ENCODE assay signal across 8 cellular contexts in the genomic region with DNA sequence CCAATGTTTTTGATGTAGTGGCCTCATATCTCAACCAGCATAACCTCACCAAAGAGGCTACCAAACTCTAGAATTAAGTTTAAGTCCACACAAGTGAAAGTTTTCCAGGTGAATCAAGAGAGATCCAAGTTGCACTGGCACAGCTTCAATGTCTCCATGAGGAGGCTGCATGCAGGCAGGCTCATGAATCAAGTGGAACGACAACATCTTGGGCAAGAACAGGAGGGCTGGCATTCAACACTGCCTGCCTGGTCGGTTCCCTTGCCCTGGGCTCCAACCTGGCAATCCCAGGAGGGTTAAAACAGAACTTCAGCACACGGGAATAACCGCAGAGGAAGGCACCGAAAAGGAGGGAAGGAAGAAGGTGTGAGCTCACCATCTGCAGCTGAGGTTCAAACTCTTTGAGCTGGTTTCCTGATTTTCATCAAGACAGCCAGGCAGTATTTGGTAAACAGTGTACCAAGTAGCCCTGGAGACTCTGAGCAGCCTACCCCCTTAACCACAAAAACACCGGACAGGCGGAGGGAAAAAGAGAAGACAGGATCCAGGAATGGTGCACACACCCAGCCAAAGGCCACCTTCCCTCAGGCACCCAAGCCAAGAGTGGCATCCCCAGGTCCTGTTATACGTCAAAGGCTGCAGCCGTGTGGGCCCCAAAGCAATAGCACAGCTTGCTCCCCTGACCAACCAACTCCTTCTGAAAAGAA. TPM values are rescaled to one million over a fixed set of nuclear protein-coding genes. Genes with fewer than 3 reads are reported as not detected.
DNase-seq lines count a peak whose midpoint lies in the region; ATAC-seq, FAIRE-seq and TF ChIP-seq lines count a peak whose summit lies in the region.

No MANE protein-coding gene starts in this region.

- H3K36me3 Mint-ChIP-seq in neural progenitor cell, result no peaks in the 10 kb centered on the region

- H3K9me2 ChIP-seq in MM.1S (replicated peaks; ENCODE audit: insufficient read depth, low read length), result no peaks in the 10 kb centered on the region

- H3F3A ChIP-seq in MM.1S (ENCODE audit: insufficient read depth, low read length) (no peaks in the 10 kb centered on the region), neural progenitor cell (ENCODE audit: low read depth) (peaks cover 17% of the 10 kb centered on the region)

- H3K27me3 Mint-ChIP-seq in neural progenitor cell (ENCODE audit: insufficient read depth, low read depth), result peaks cover 8% of the 10 kb centered on the region

- H3K4me3 Mint-ChIP-seq in neural progenitor cell, result peak overlapping the region; percentile 95

- H3K79me2 ChIP-seq in MM.1S (ENCODE audit: low read length), result peaks cover 41% of the 10 kb centered on the region
- H3K79me2 ChIP-seq in neural progenitor cell (ENCODE audit: low read depth), result peaks cover 59% of the 10 kb centered on the region

- H3K27me3 ChIP-seq in MM.1S (replicated peaks; ENCODE audit: insufficient read depth, low read length) (no peaks in the 10 kb centered on the region; the same call in 1 of the 2 replicates), duodenal mucosa (ENCODE audit: control insufficient read depth in 1 of 2, insufficient read depth in 2 of 2, low read length in 2 of 2) (no peaks in the 10 kb centered on the region), neural progenitor cell (peaks cover 8% of the 10 kb centered on the region)

- no peak overlapping the region for H3K27ac Mint-ChIP-seq in neural progenitor cell

- TF ChIP-seq CTCF in MM.1S (IDR thresholded peaks at IDR 0.05; ENCODE audit: low read length) (no peak), neural progenitor cell (IDR thresholded peaks at IDR 0.05) (no peak)

- H2AFZ ChIP-seq in MM.1S (ENCODE audit: low read length), result no peak overlapping the region
- no peak overlapping the region for H2AFZ ChIP-seq in neural progenitor cell (replicated peaks)

- H3K27ac ChIP-seq in MM.1S (ENCODE audit: low read length), result no peak overlapping the region
- no peak overlapping the region for H3K27ac ChIP-seq in duodenal mucosa (ENCODE audit: low read depth, low read length)
- H3K27ac ChIP-seq in neural progenitor cell, result no peak overlapping the region

- no peak for ATAC-seq in GM18511 (IDR thresholded peaks at IDR 0.05; ENCODE audit: unreplicated experiment)

- no peaks in the 10 kb centered on the region for H3K9me3 Mint-ChIP-seq in neural progenitor cell

- H3K9ac ChIP-seq in MM.1S (ENCODE audit: low read length) (no peak overlapping the region), duodenal mucosa (ENCODE audit: low read depth in 1 of 2, low read length in 2 of 2) (peak overlapping the region; percentile 70), neural progenitor cell (peak overlapping the region; percentile 21)

- no peaks in the 10 kb centered on the region for H3K9me3 ChIP-seq in MM.1S (replicated peaks; ENCODE audit: insufficient read depth, low read length)
- H3K9me3 ChIP-seq in duodenal mucosa (ENCODE audit: control insufficient read depth in 1 of 2, low read length in 2 of 2), result no peaks in the 10 kb centered on the region
- H3K9me3 ChIP-seq in neural progenitor cell (ENCODE audit: low read depth), result no peaks in the 10 kb centered on the region

- H3K36me3 ChIP-seq in MM.1S (replicated peaks; ENCODE audit: insufficient read depth, low read length) (no peaks in the 10 kb centered on the region), duodenal mucosa (ENCODE audit: control insufficient read depth in 1 of 2, insufficient read depth in 2 of 2, low read length in 2 of 2) (no peaks in the 10 kb centered on the region), neural progenitor cell (no peaks in the 10 kb centered on the region)

- H3K4me1 ChIP-seq in MM.1S (ENCODE audit: low read length) (0 out of 2 replicates have a peak, but pooled peaks cover 4% of the 10 kb centered on the region), duodenal mucosa (ENCODE audit: control insufficient read depth in 1 of 2, insufficient read depth in 2 of 2, low read length in 2 of 2) (peaks cover 28 to 35% of the 10 kb centered on the region in 2 donors), neural progenitor cell (peaks cover 8% of the 10 kb centered on the region)

- peaks cover 28% of the 10 kb centered on the region for H3K4me1 Mint-ChIP-seq in neural progenitor cell

- H3K4me2 ChIP-seq in MM.1S (ENCODE audit: low read depth, low read length), result peak overlapping the region; percentile 86; the same call in 1 of the 2 replicates
- H3K4me2 ChIP-seq in neural progenitor cell, result peak overlapping the region; percentile 78

- no peak for FAIRE-seq in frontal cortex (lab: Jason Lieb, UNC)

- DNase-seq in COLO668 (lab: John Stamatoyannopoulos, UW; ENCODE audit: unreplicated experiment), result peak; percentile 26
- no peak for DNase-seq in MM.1S
- DNase-seq in neural progenitor cell (ENCODE audit: low spot score), result no peak
- no peak for DNase-seq in frontal cortex (ENCODE audit: low spot score in 2 of 2)
- DNase-seq in NCI-H82 treated with DMSO at 0.1 percent for 48 hours (lab: John Stamatoyannopoulos, UW; ENCODE audit: unreplicated experiment), result no peak
- DNase-seq in DMS153 treated with DMSO at 0.1 percent for 48 hours (lab: John Stamatoyannopoulos, UW; ENCODE audit: unreplicated experiment), result no peak

- peak overlapping the region; percentile 86 for H3K4me3 ChIP-seq in MM.1S (ENCODE audit: low read length)
- peak overlapping the region; percentile 81 to 92 for H3K4me3 ChIP-seq in duodenal mucosa (ENCODE audit: low read depth in 1 of 2, low read length in 2 of 2)
- H3K4me3 ChIP-seq in neural progenitor cell, result peak overlapping the region; percentile 86

- H4K20me1 ChIP-seq in MM.1S (ENCODE audit: insufficient read depth, low read length), result no peaks in the 10 kb centered on the region
- peaks cover 45% of the 10 kb centered on the region for H4K20me1 ChIP-seq in neural progenitor cell (ENCODE audit: low read depth)

RNA-seq across cellular contexts. Expression of gene PACSIN2, which starts 1.4 kb away (rescaled TPM):
- total RNA-seq in neural progenitor cell (ENCODE audit: low replicate concordance), result 38.1 and 48.7 TPM in 2 replicates
- total RNA-seq in frontal cortex, result 24.5 TPM
